9 cellular contexts compared by ENCODE assay signal in genomic region chr2:105804266-105804665, GRCh38. TPM values are rescaled to one million over a fixed set of nuclear protein-coding genes. Genes with fewer than 3 reads are reported as not detected.
DNase-seq lines count a peak whose midpoint lies in the region; ATAC-seq and TF ChIP-seq lines count a peak whose summit lies in the region.
"Had no signal": no experiment of that assay in that cellular context is flagged by ENCODE, and none has a peak within 500 bp of the region (broad histone marks: within the 10 kb centered on the region; RNA-seq: fewer than 3 reads in every experiment).

No MANE protein-coding gene starts in this region.

- H3K18ac ChIP-seq in mesendoderm (ENCODE audit: low read length) = no peak overlapping the region

- H3K79me1 ChIP-seq in mesendoderm (ENCODE audit: low read length) = peaks cover 47% of the 10 kb centered on the region

- no peak for TF ChIP-seq CTCF in body of pancreas (IDR thresholded peaks at IDR 0.05)
- no peak for TF ChIP-seq CTCF in gastrocnemius medialis (IDR thresholded peaks at IDR 0.05 in 4 of 5, conservative IDR thresholded peaks at IDR 0.05 in 1 of 5)
- no peak for TF ChIP-seq CTCF in tibial artery (IDR thresholded peaks at IDR 0.05)

- no peak overlapping the region for H3K4ac ChIP-seq in mesendoderm (ENCODE audit: low read depth, low read length)

- H3K56ac ChIP-seq in mesendoderm (ENCODE audit: low read length) = no peak overlapping the region

- in situ Hi-C loops in gastrocnemius medialis (cut with MboI; ENCODE audit: low sequenced_read_pairs in 4 of 4) = no loop called here

- no peak overlapping the region for H4K8ac ChIP-seq in mesendoderm (ENCODE audit: low read depth, low read length)

- 45 to 61% methylated on average over 3 of the region's 3 CpGs for whole genome bisulfite sequencing in body of pancreas, 2 donors
- WGBS in mesendoderm (ENCODE audit: extremely low coverage, insufficient coverage, low lambda C conversion rate) = no CpG with 5 or more reads among the region's 3 CpGs

- no peak overlapping the region for H3K23ac ChIP-seq in mesendoderm (ENCODE audit: low read length)

- peaks cover 78% of the 10 kb centered on the region for H3K79me2 ChIP-seq in mesendoderm (ENCODE audit: control insufficient read depth, insufficient read depth, low read length)

- no peak overlapping the region for H2BK15ac ChIP-seq in mesendoderm (replicated peaks; ENCODE audit: low read depth)

- DNase-seq in Right ventricle myocardium superior (no peak), left ventricle myocardium superior (no peak), NCI-H446 (lab: John Stamatoyannopoulos, UW) (peak; percentile 91 to 96), body of pancreas (no peak), mesendoderm (no peak), gastrocnemius medialis (no peak), tibial artery (no peak)
- DNase-seq in stimulated activated naive CD8-positive, alpha-beta T cell treated with anti-CD3 and anti-CD28 coated beads, Interleukin-15, amount 100 ng/mL, for 72 hours = no peak
- DNase-seq: Caco-2 had no signal

- no peak overlapping the region for H2BK5ac ChIP-seq in mesendoderm (ENCODE audit: low read length)

- no peaks in the 10 kb centered on the region for H3K27me3 Mint-ChIP-seq in stimulated activated naive CD8-positive, alpha-beta T cell treated with anti-CD3 and anti-CD28 coated beads, Interleukin-15, amount 100 ng/mL, for 72 hours

- peak overlapping the region; percentile 60 to 93 for H3K27ac Mint-ChIP-seq in stimulated activated naive CD8-positive, alpha-beta T cell treated with anti-CD3 and anti-CD28 coated beads, Interleukin-15, amount 100 ng/mL, for 72 hours

- H3K4me3 ChIP-seq in body of pancreas = no peak overlapping the region
- H3K4me3 ChIP-seq in mesendoderm (ENCODE audit: low read length) = no peak overlapping the region
- no peak overlapping the region for H3K4me3 ChIP-seq in gastrocnemius medialis
- H3K4me3 ChIP-seq in tibial artery = no peak overlapping the region

- H3K27me3 ChIP-seq in body of pancreas = no peaks in the 10 kb centered on the region
- H3K27me3 ChIP-seq in mesendoderm (ENCODE audit: insufficient read depth, low read length, poor library complexity) = no peaks in the 10 kb centered on the region
- H3K27me3 ChIP-seq in gastrocnemius medialis = no peaks in the 10 kb centered on the region
- no peaks in the 10 kb centered on the region for H3K27me3 ChIP-seq in tibial artery

- intact Hi-C loops in Right ventricle myocardium superior (cut with DNase I) (no loop called here), left ventricle myocardium superior (cut with micrococcal nuclease) (no loop called here), body of pancreas (cut with DNase I) (no loop called here), gastrocnemius medialis (cut with DNase I; ENCODE audit: low total_unique reads) (no loop called here), tibial artery (cut with DNase I; ENCODE audit: low total_unique reads) (no loop called here)

- no peak overlapping the region for H4K5ac ChIP-seq in mesendoderm (ENCODE audit: low read length)

- peak overlapping the region; percentile 67 to 70 for H3K4me3 Mint-ChIP-seq in stimulated activated naive CD8-positive, alpha-beta T cell treated with anti-CD3 and anti-CD28 coated beads, Interleukin-15, amount 100 ng/mL, for 72 hours

- H3K4me1 ChIP-seq in body of pancreas (peaks cover 40% of the 10 kb centered on the region), mesendoderm (ENCODE audit: control insufficient read depth, low read depth, low read length) (peaks cover 11% of the 10 kb centered on the region), gastrocnemius medialis (peaks cover 35 to 55% of the 10 kb centered on the region in 2 donors), tibial artery (peaks cover 0 to 39% (median 24%) of the 10 kb centered on the region in 4 donors)

- no peak overlapping the region for H3K9ac ChIP-seq in mesendoderm (ENCODE audit: low read length)

- no peak for TF ChIP-seq POLR2A in body of pancreas (IDR thresholded peaks at IDR 0.05)
- TF ChIP-seq POLR2A in gastrocnemius medialis (IDR thresholded peaks at IDR 0.05) = no peak

- H3K9me3 Mint-ChIP-seq in stimulated activated naive CD8-positive, alpha-beta T cell treated with anti-CD3 and anti-CD28 coated beads, Interleukin-15, amount 100 ng/mL, for 72 hours = peaks cover 1 to 5% of the 10 kb centered on the region in 2 donors

- H3K4me1 Mint-ChIP-seq in stimulated activated naive CD8-positive, alpha-beta T cell treated with anti-CD3 and anti-CD28 coated beads, Interleukin-15, amount 100 ng/mL, for 72 hours = peaks cover 100% of the 10 kb centered on the region

- H2BK120ac ChIP-seq in mesendoderm (ENCODE audit: low read depth, low read length) = no peak overlapping the region

- no peak overlapping the region for H3K4me2 ChIP-seq in mesendoderm (ENCODE audit: low read length)

- H3K9me3 ChIP-seq in body of pancreas (no peaks in the 10 kb centered on the region), gastrocnemius medialis (no peaks in the 10 kb centered on the region), tibial artery (no peaks in the 10 kb centered on the region)
- H3K9me3 ChIP-seq: Caco-2 had no signal

- H3K36me3 ChIP-seq in body of pancreas (replicated peaks in 1 of 2; ENCODE audit: insufficient read depth in 1 of 2, low read depth in 2 of 2) (no peaks in the 10 kb centered on the region), mesendoderm (ENCODE audit: control insufficient read depth, insufficient read depth, low read length) (no peaks in the 10 kb centered on the region), gastrocnemius medialis (no peaks in the 10 kb centered on the region), tibial artery (no peaks in the 10 kb centered on the region)

- ATAC-seq in Right ventricle myocardium superior (ENCODE audit: poor library complexity) (peak; percentile 13), left ventricle myocardium superior (no peak), body of pancreas (peak; percentile 30), gastrocnemius medialis (no peak)
- no peak for ATAC-seq in stimulated activated naive CD8-positive, alpha-beta T cell treated with anti-CD3 and anti-CD28 coated beads, Interleukin-15, amount 100 ng/mL, for 72 hours

- H3K27ac ChIP-seq in body of pancreas (no peak overlapping the region), mesendoderm (ENCODE audit: low read depth, low read length) (no peak overlapping the region), gastrocnemius medialis (peak overlapping the region in 1 of 4 donors; percentile 7), tibial artery (no peak overlapping the region)

- no peak overlapping the region for H2AK5ac ChIP-seq in mesendoderm (ENCODE audit: low read length)

RNA-seq across cellular contexts. Expression of gene NCK2, which starts 59.6 kb away (rescaled TPM):
- total RNA-seq in Right ventricle myocardium superior (32.3 TPM), left ventricle myocardium superior (39.9 TPM), body of pancreas (10 to 100 TPM; 36.6 to 42.8 TPM), gastrocnemius medialis (10 to 100 TPM; 46.7 to 86.1 (median 57.9) TPM)
- polyA plus RNA-seq in mesendoderm (2013, experiment 1 of 2) = 76.8 TPM
- polyA plus RNA-seq in mesendoderm (2013, experiment 2 of 2) = 75.2 TPM

Comparison
In these comparisons a context has a peak if more than half of its experiments do, and no peak if none do; other contexts are left out.
1. ATAC-seq: peak in Right ventricle myocardium superior (single experiment) and body of pancreas (single experiment); none in left ventricle myocardium superior (single experiment), stimulated activated naive CD8-positive, alpha-beta T cell treated with anti-CD3 and anti-CD28 coated beads, Interleukin-15, amount 100 ng/mL, for 72 hours (single experiment) and gastrocnemius medialis (0 of 2).
2. DNase-seq: peak in NCI-H446 (2 of 2); none in Right ventricle myocardium superior (single experiment), left ventricle myocardium superior (single experiment), body of pancreas (0 of 4), stimulated activated naive CD8-positive, alpha-beta T cell treated with anti-CD3 and anti-CD28 coated beads, Interleukin-15, amount 100 ng/mL, for 72 hours (0 of 2), mesendoderm (single experiment), gastrocnemius medialis (0 of 2) and tibial artery (0 of 2).